9 cellular contexts compared by ENCODE assay signal in the genomic region with DNA sequence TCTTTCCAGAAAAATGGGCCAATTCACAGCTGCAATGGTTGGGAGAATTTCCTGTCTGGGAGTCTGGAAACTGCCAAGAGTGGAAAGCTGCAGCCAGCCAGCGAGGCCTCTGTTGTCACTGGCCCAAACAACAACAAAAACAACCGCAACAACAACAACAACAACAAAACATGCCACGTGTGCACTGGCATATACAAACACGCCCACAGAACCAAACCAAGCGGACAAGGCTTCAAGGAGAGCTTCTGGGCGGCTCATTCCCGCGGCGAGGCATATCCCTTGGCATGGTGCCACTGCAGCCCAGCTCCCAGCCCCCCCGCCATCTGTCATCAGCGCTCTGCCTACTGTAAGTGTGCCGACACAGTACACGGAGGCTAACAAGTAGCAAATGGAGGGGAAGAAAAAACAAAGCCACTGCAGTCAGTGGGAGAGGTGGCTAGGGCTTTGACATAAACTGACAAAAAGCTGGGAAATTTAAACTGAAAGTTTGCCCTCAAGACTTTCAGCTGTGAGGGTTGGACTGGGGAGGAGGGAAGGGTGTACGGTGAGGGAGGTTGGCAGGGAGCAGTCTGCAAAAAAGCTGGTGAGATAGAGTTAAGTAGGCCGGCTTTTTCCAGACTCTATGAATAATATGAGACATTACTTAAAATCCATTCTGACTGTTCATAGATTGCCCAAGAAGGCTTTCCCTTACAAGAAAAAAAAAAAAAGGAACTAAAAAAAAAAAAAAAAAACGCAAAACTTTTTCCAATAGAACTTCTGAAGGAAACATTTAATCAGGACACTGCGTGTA.
DNase-seq lines count a peak whose midpoint lies in the region; ATAC-seq and TF ChIP-seq lines count a peak whose summit lies in the region.
"Had no signal": no experiment of that assay in that cellular context is flagged by ENCODE, and none has a peak within 500 bp of the region (broad histone marks: within the 10 kb centered on the region; RNA-seq: fewer than 3 reads in every experiment).

No MANE protein-coding gene starts in this region.

- H3K27ac Mint-ChIP-seq in mesothelial cell of epicardium: peak overlapping the region; percentile 60
- H3K27ac Mint-ChIP-seq: activated naive CD4-positive, alpha-beta T cell treated with anti-CD3 and anti-CD28 coated beads, Interleukin-2, amount 50 U/mL, for 24 hours had no signal

- no peaks in the 10 kb centered on the region for H3K36me3 ChIP-seq in effector memory CD4-positive, alpha-beta T cell (ENCODE audit: control insufficient read depth, insufficient read depth, low read length)

- H3K4me1 Mint-ChIP-seq in mesothelial cell of epicardium: peaks cover 27% of the 10 kb centered on the region
- H3K4me1 Mint-ChIP-seq: activated naive CD4-positive, alpha-beta T cell treated with anti-CD3 and anti-CD28 coated beads, Interleukin-2, amount 50 U/mL, for 24 hours had no signal

- no peaks in the 10 kb centered on the region for H3K27me3 Mint-ChIP-seq in mesothelial cell of epicardium (ENCODE audit: low read depth)
- H3K27me3 Mint-ChIP-seq: activated naive CD4-positive, alpha-beta T cell treated with anti-CD3 and anti-CD28 coated beads, Interleukin-2, amount 50 U/mL, for 24 hours had no signal

- H3K27me3 ChIP-seq in effector memory CD4-positive, alpha-beta T cell (replicated peaks; ENCODE audit: control insufficient read depth, insufficient read depth, low read length, poor library complexity, severe bottlenecking): no peaks in the 10 kb centered on the region

- H3K9me3 Mint-ChIP-seq in mesothelial cell of epicardium: peaks cover 11% of the 10 kb centered on the region

- H3K4me1 ChIP-seq in effector memory CD4-positive, alpha-beta T cell (ENCODE audit: control insufficient read depth, insufficient read depth, low read length, poor library complexity, severe bottlenecking): no peaks in the 10 kb centered on the region

- no peak for ATAC-seq in GM18520 (IDR thresholded peaks at IDR 0.05; ENCODE audit: unreplicated experiment)
- ATAC-seq in HG02852 (IDR thresholded peaks at IDR 0.05; ENCODE audit: unreplicated experiment): no peak
- no peak for ATAC-seq in GM19351 (IDR thresholded peaks at IDR 0.05; ENCODE audit: unreplicated experiment)

- no peak overlapping the region for H3K27ac ChIP-seq in effector memory CD4-positive, alpha-beta T cell (ENCODE audit: insufficient read depth, low read length, poor library complexity, severe bottlenecking)

- no peak for TF ChIP-seq CTCF in mesothelial cell of epicardium (IDR thresholded peaks at IDR 0.05; ENCODE audit: unreplicated experiment)

- H3K4me3 ChIP-seq in effector memory CD4-positive, alpha-beta T cell (ENCODE audit: insufficient read depth, low read depth, low read length, poor library complexity, severe bottlenecking): no peak overlapping the region

- no peaks in the 10 kb centered on the region for H3K36me3 Mint-ChIP-seq in mesothelial cell of epicardium
- H3K36me3 Mint-ChIP-seq: activated naive CD4-positive, alpha-beta T cell treated with anti-CD3 and anti-CD28 coated beads, Interleukin-2, amount 50 U/mL, for 24 hours had no signal

- H3K4me3 Mint-ChIP-seq in mesothelial cell of epicardium: peak overlapping the region; percentile 47
- H3K4me3 Mint-ChIP-seq: activated naive CD4-positive, alpha-beta T cell treated with anti-CD3 and anti-CD28 coated beads, Interleukin-2, amount 50 U/mL, for 24 hours had no signal

- DNase-seq in DMS79 treated with DMSO at 0.1 percent for 48 hours (lab: John Stamatoyannopoulos, UW): peak; percentile 41
- peak; percentile 84 for DNase-seq in NCI-H345 treated with DMSO at 0.1 percent for 48 hours (lab: John Stamatoyannopoulos, UW; ENCODE audit: unreplicated experiment)
- peak; percentile 57 for DNase-seq in dermis blood vessel endothelial cell
- peak; percentile 46 to 72 for DNase-seq in mesothelial cell of epicardium (ENCODE audit: low spot score in 2 of 2, unreplicated experiment in 2 of 2)
- no peak for DNase-seq in effector memory CD4-positive, alpha-beta T cell

- H3K9me3 ChIP-seq in effector memory CD4-positive, alpha-beta T cell (ENCODE audit: control insufficient read depth, low read length): no peaks in the 10 kb centered on the region

Comparison
In these comparisons a context has a peak if more than half of its experiments do, and no peak if none do; other contexts are left out.
1. DNase-seq: peak in DMS79 treated with DMSO at 0.1 percent for 48 hours (single experiment), NCI-H345 treated with DMSO at 0.1 percent for 48 hours (single experiment), dermis blood vessel endothelial cell (single experiment) and mesothelial cell of epicardium (2 of 2); none in effector memory CD4-positive, alpha-beta T cell (0 of 3).